Comparison of ENCODE assay signal across 11 cellular contexts in genomic region chr15:96334705-96335428, GRCh38. TPM values are rescaled to one million over a fixed set of nuclear protein-coding genes. Genes with fewer than 3 reads are reported as not detected.
A peak's percentile ranks its signal among the peaks of the same experiment; 100 is the strongest.
DNase-seq lines count a peak whose midpoint lies in the region; ATAC-seq and TF ChIP-seq lines count a peak whose summit lies in the region.
"Had no signal": no experiment of that assay in that cellular context is flagged by ENCODE, and none has a peak within 500 bp of the region (broad histone marks: within the 10 kb centered on the region; RNA-seq: fewer than 3 reads in every experiment).

No MANE protein-coding gene starts in this region.

- TF ChIP-seq POLR2A in tibial nerve (IDR thresholded peaks at IDR 0.05): no peak

- WGBS in tibial nerve, 2 donors: 4 to 12% methylated on average over 3 to 5 of the region's 5 CpGs

- H3K4me3 ChIP-seq in tibial nerve: peak overlapping the region; percentile 48 to 89 (median 74)

- H3K4me1 ChIP-seq in tibial nerve: no peaks in the 10 kb centered on the region

- no peak for TF ChIP-seq EP300 in tibial nerve (IDR thresholded peaks at IDR 0.05)

- no peaks in the 10 kb centered on the region for H3K27me3 ChIP-seq in tibial nerve
- H3K27me3 ChIP-seq: foreskin keratinocyte had no signal

- H3K9me3 ChIP-seq in tibial nerve: no peaks in the 10 kb centered on the region

- TF ChIP-seq CTCF in tibial nerve (IDR thresholded peaks at IDR 0.05): no peak

- H3K36me3 ChIP-seq in tibial nerve: peaks cover 7 to 63% (median 10%) of the 10 kb centered on the region in 3 donors

- DNase-seq in NCI-H526 treated with DMSO at 0.1 percent for 48 hours (lab: John Stamatoyannopoulos, UW) (peak; percentile 57), NCI-H526 (lab: John Stamatoyannopoulos, UW) (no peak), cerebellar cortex (ENCODE audit: low spot score) (peak; percentile 29), lung microvascular endothelial cell (ENCODE audit: low read depth in 2 of 2) (peak; percentile 34 to 41), tibial nerve (ENCODE audit: low spot score in 2 of 2) (peak in 1 of 2 donors; percentile 5), cerebellar nuclear complex (lab: John Stamatoyannopoulos, UW) (no peak), OCI-M1 (lab: John Stamatoyannopoulos, UW) (no peak)
- DNase-seq: 8988T, foreskin keratinocyte, NCI-H226 had no signal

- peak overlapping the region; percentile 95 to 100 (median 98) for H3K27ac ChIP-seq in tibial nerve
- H3K27ac ChIP-seq: foreskin keratinocyte had no signal

- ATAC-seq in activated CD4-positive, CD25-positive, alpha-beta regulatory T cell treated with anti-CD3 and anti-CD28 coated beads, Interleukin-2, amount 50 U/mL, for 24 hours: no peak
- ATAC-seq: foreskin keratinocyte had no signal

RNA-seq across cellular contexts. Expression of gene NR2F2, which starts 4.4 kb away (rescaled TPM):
- total RNA-seq in lung microvascular endothelial cell: 17.4 and 25.0 TPM in 2 replicates
- 100 to 1,000 TPM in 3 of 4 donors, 10 to 100 TPM in 1; 70.8 to 129 (median 124) TPM for total RNA-seq in tibial nerve

Comparison
In these comparisons a context has a peak if more than half of its experiments do, and no peak if none do; other contexts are left out.
1. DNase-seq: peak in NCI-H526 treated with DMSO at 0.1 percent for 48 hours (single experiment), cerebellar cortex (single experiment) and lung microvascular endothelial cell (2 of 2); none in NCI-H526 (0 of 2), cerebellar nuclear complex (0 of 2) and OCI-M1 (single experiment).